Comparison of ENCODE assay signal across 14 cellular contexts in the genomic region with DNA sequence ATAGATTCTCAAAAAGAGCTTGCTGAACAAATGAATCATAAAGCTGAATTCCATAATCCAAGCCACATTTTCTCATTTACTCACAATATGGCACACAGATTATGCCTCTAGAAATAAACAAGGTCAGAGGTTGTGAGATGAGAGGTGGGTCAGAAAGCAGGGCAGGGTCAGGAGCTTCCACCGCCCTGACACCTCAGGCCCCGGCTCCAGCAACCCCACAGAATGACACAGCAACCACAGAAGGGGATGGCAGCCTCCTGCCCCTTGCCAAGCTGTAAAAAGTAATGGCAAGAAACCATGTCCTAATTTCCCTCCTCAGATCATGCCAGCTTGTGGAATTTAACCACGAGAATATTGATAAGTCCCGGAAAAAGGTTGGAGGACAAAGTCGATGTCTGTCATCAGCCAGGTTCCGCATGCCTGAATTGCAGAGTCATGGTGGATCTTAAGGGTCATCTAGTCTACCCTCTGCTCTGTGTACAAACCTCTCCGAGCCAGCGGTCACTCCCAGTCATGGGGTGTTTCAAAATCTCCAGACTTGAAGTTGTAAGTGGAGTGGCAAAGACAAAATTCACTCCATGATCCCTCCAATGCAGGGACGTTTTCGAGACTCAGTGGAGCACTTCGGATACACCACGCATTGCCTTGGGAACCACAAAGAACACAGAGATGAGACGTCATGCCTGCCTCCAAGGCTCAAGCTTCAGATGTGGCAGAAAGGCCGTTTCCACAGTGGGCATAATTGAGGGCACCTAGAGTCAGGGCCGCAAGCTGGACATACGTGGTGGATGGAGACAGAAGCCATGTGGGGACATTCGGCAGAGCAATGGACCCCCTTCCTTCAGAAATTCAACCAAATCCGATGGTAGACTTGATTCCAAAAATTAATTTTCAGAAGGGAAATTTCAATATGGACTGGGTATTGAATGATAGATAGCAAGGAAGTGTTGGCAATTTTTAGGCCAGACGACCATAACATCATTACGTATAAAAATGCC.
DNase-seq lines count a peak whose midpoint lies in the region; ATAC-seq and TF ChIP-seq lines count a peak whose summit lies in the region.
"Had no signal": no experiment of that assay in that cellular context is flagged by ENCODE, and none has a peak within 500 bp of the region (broad histone marks: within the 10 kb centered on the region; RNA-seq: fewer than 3 reads in every experiment).

No MANE protein-coding gene starts in this region.

- H3K27me3 ChIP-seq in CD8-positive, alpha-beta memory T cell (ENCODE audit: insufficient read depth, low read length, poor library complexity, severe bottlenecking), result no peaks in the 10 kb centered on the region
- H3K27me3 ChIP-seq in duodenal mucosa (ENCODE audit: control insufficient read depth in 1 of 2, insufficient read depth in 2 of 2, low read length in 2 of 2), result no peaks in the 10 kb centered on the region
- H3K27me3 ChIP-seq in neural progenitor cell, result no peaks in the 10 kb centered on the region
- no peaks in the 10 kb centered on the region for H3K27me3 ChIP-seq in BE2C
- no peaks in the 10 kb centered on the region for H3K27me3 ChIP-seq in esophagus muscularis mucosa
- H3K27me3 ChIP-seq: cardiac muscle cell had no signal

- no peaks in the 10 kb centered on the region for H3K27me3 Mint-ChIP-seq in CD8-positive, alpha-beta memory T cell
- H3K27me3 Mint-ChIP-seq in neural progenitor cell (ENCODE audit: insufficient read depth, low read depth), result peaks cover 2% of the 10 kb centered on the region
- H3K27me3 Mint-ChIP-seq: B cell had no signal

- no peaks in the 10 kb centered on the region for H4K20me1 ChIP-seq in neural progenitor cell (ENCODE audit: low read depth)

- CTCF ChIA-PET in CD8-positive, alpha-beta memory T cell (lab: Charles Lee), result interaction anchor here (1.0 kb wide), 1 partner anchor 10 kb away, joined by 3 read pairs; no protein-coding TSS in a partner anchor

- 90% methylated on average over 20 of the region's 20 CpGs for WGBS in esophagus muscularis mucosa

- ATAC-seq in HG03432 (IDR thresholded peaks at IDR 0.05; ENCODE audit: unreplicated experiment), result no peak

- TF ChIP-seq CTCF in neural progenitor cell (IDR thresholded peaks at IDR 0.05) (no peak), BE2C (IDR thresholded peaks at IDR 0.05; ENCODE audit: low read depth, low read length) (no peak), esophagus muscularis mucosa (IDR thresholded peaks at IDR 0.05) (no peak)

- no peak overlapping the region for H3K4me2 ChIP-seq in neural progenitor cell
- H3K4me2 ChIP-seq: KMS-11 had no signal

- H3K4me3 ChIP-seq in CD8-positive, alpha-beta memory T cell (ENCODE audit: low read length), result no peak overlapping the region
- no peak overlapping the region for H3K4me3 ChIP-seq in duodenal mucosa (ENCODE audit: low read depth in 1 of 2, low read length in 2 of 2)
- no peak overlapping the region for H3K4me3 ChIP-seq in neural progenitor cell
- H3K4me3 ChIP-seq in BE2C (ENCODE audit: low read depth, low read length), result no peak overlapping the region
- H3K4me3 ChIP-seq in esophagus muscularis mucosa, result no peak overlapping the region
- H3K4me3 ChIP-seq: cardiac muscle cell had no signal

- no peaks in the 10 kb centered on the region for H3K4me1 ChIP-seq in CD8-positive, alpha-beta memory T cell (ENCODE audit: insufficient read depth, low read length)
- H3K4me1 ChIP-seq in duodenal mucosa (ENCODE audit: control insufficient read depth in 1 of 2, insufficient read depth in 2 of 2, low read length in 2 of 2) (peaks cover 50 to 69% of the 10 kb centered on the region in 2 donors), neural progenitor cell (peaks cover 10% of the 10 kb centered on the region), BE2C (no peaks in the 10 kb centered on the region), esophagus muscularis mucosa (peaks cover 9 to 30% (median 11%) of the 10 kb centered on the region in 4 donors)

- POLR2A ChIA-PET in CD8-positive, alpha-beta memory T cell (lab: Charles Lee), result no interaction called here

- H2AFZ ChIP-seq in neural progenitor cell (replicated peaks), result no peak overlapping the region

- TF ChIP-seq POLR2A in esophagus muscularis mucosa (IDR thresholded peaks at IDR 0.05; ENCODE audit: low read depth), result no peak

- intact Hi-C loops in esophagus muscularis mucosa (cut with DNase I), result no loop called here

- H3K36me3 ChIP-seq in CD8-positive, alpha-beta memory T cell (ENCODE audit: insufficient read depth, low read length), result no peaks in the 10 kb centered on the region
- H3K36me3 ChIP-seq in duodenal mucosa (ENCODE audit: control insufficient read depth in 1 of 2, insufficient read depth in 2 of 2, low read length in 2 of 2) (no peaks in the 10 kb centered on the region), neural progenitor cell (no peaks in the 10 kb centered on the region), BE2C (no peaks in the 10 kb centered on the region), esophagus muscularis mucosa (no peaks in the 10 kb centered on the region)
- H3K36me3 ChIP-seq: cardiac muscle cell had no signal

- H3K9me3 ChIP-seq in CD8-positive, alpha-beta memory T cell (ENCODE audit: low read length), result no peaks in the 10 kb centered on the region
- no peaks in the 10 kb centered on the region for H3K9me3 ChIP-seq in duodenal mucosa (ENCODE audit: control insufficient read depth in 1 of 2, low read length in 2 of 2)
- no peaks in the 10 kb centered on the region for H3K9me3 ChIP-seq in neural progenitor cell (ENCODE audit: low read depth)
- no peaks in the 10 kb centered on the region for H3K9me3 ChIP-seq in BE2C
- no peaks in the 10 kb centered on the region for H3K9me3 ChIP-seq in esophagus muscularis mucosa

- H3K4me1 Mint-ChIP-seq in CD8-positive, alpha-beta memory T cell, result peaks cover 4 to 6% (median 6%) of the 10 kb centered on the region in 3 donors
- peaks cover 38% of the 10 kb centered on the region for H3K4me1 Mint-ChIP-seq in neural progenitor cell

- H3K4me3 Mint-ChIP-seq in CD8-positive, alpha-beta memory T cell, result no peak overlapping the region
- H3K4me3 Mint-ChIP-seq in neural progenitor cell, result no peak overlapping the region
- H3K4me3 Mint-ChIP-seq: B cell had no signal

- peak overlapping the region; percentile 81 for H3K27ac ChIP-seq in CD8-positive, alpha-beta memory T cell (ENCODE audit: low read depth, low read length)
- H3K27ac ChIP-seq in duodenal mucosa (ENCODE audit: low read depth, low read length) (peak overlapping the region; percentile 47), neural progenitor cell (no peak overlapping the region), esophagus muscularis mucosa (replicated peaks in 1 of 4) (no peak overlapping the region)
- H3K27ac ChIP-seq: KMS-11 had no signal

- no peaks in the 10 kb centered on the region for H3K9me3 Mint-ChIP-seq in CD8-positive, alpha-beta memory T cell
- no peaks in the 10 kb centered on the region for H3K9me3 Mint-ChIP-seq in neural progenitor cell

- H3F3A ChIP-seq in neural progenitor cell (ENCODE audit: low read depth), result peaks cover 5% of the 10 kb centered on the region

- H3K9ac ChIP-seq in duodenal mucosa (ENCODE audit: low read depth in 1 of 2, low read length in 2 of 2), result peak overlapping the region in 1 of 2 donors; percentile 44
- H3K9ac ChIP-seq in neural progenitor cell, result no peak overlapping the region
- H3K9ac ChIP-seq: KMS-11 had no signal

- no peak overlapping the region for H3K27ac Mint-ChIP-seq in CD8-positive, alpha-beta memory T cell
- peak overlapping the region; percentile 46 for H3K27ac Mint-ChIP-seq in neural progenitor cell
- H3K27ac Mint-ChIP-seq: B cell had no signal

- DNase-seq in CD8-positive, alpha-beta memory T cell, result no peak
- DNase-seq in M059J (ENCODE audit: low read depth) (peak; percentile 51), neural progenitor cell (ENCODE audit: low spot score) (no peak), COR-L47 (lab: John Stamatoyannopoulos, UW) (no peak), BE2C (no peak), esophagus muscularis mucosa (ENCODE audit: extremely low spot score) (no peak)
- DNase-seq: activated gamma-delta T cell; midbrain; stimulated activated CD4-positive, alpha-beta T cell treated with anti-CD3 and anti-CD28 coated beads, Interleukin-4, amount 100 ng/mL, for 4 hours had no signal

- no peaks in the 10 kb centered on the region for H3K79me2 ChIP-seq in neural progenitor cell (ENCODE audit: low read depth)

- no peaks in the 10 kb centered on the region for H3K36me3 Mint-ChIP-seq in CD8-positive, alpha-beta memory T cell
- no peaks in the 10 kb centered on the region for H3K36me3 Mint-ChIP-seq in neural progenitor cell

- no peak for TF ChIP-seq EP300 in esophagus muscularis mucosa (IDR thresholded peaks at IDR 0.05)

Comparison
In these comparisons a context has a peak if more than half of its experiments do, and no peak if none do; other contexts are left out.
1. H3K27ac ChIP-seq: peak in CD8-positive, alpha-beta memory T cell (single experiment) and duodenal mucosa (single experiment); none in neural progenitor cell (single experiment) and esophagus muscularis mucosa (0 of 4).